19 cellular contexts compared by ENCODE assay signal in the genomic region with DNA sequence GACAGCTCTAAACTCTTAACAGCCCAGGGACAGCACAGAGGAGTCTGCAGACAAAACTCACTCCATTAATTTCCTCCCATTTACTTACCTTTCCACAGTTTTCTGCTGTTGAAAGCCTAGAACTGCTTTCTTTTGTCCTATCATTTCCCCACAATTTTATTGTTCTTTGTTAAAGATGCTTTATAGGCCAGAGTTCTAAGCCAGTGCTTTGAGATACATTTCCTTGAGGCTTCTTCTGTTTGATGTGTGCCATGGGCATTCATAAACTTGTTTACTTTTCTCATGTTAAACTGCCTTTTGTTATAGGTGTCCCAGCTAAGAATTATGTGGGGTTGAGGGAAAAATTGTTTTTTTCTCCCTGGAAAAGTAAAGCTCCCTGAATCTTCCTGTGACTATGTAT.
"Had no signal": no experiment of that assay in that cellular context is flagged by ENCODE, and none has a peak within 500 bp of the region (broad histone marks: within the 10 kb centered on the region; RNA-seq: fewer than 3 reads in every experiment).

No MANE protein-coding gene starts in this region.

- H3K4me3 Mint-ChIP-seq: dendritic cell treated with granulocyte-macrophage colony-stimulating factor and Interleukin-4, amounts not matched to agents 40 ng/mL and 50 ng/mL, for 4 days; effector memory CD8-positive, alpha-beta T cell; immature natural killer cell; naive thymus-derived CD4-positive, alpha-beta T cell; neural crest cell; stimulated activated effector memory CD8-positive, alpha-beta T cell treated with anti-CD3 and anti-CD28 coated beads, Interleukin-12 subunit alpha, Interleukin-12 subunit beta, amount 100 ng/mL, for 72 hours; stimulated activated naive CD8-positive, alpha-beta T cell treated with anti-CD3 and anti-CD28 coated beads, Interleukin-15, amount 100 ng/mL, for 72 hours had no signal

- H3K27me3 Mint-ChIP-seq: dendritic cell treated with granulocyte-macrophage colony-stimulating factor and Interleukin-4, amounts not matched to agents 40 ng/mL and 50 ng/mL, for 4 days; effector memory CD8-positive, alpha-beta T cell; naive thymus-derived CD4-positive, alpha-beta T cell; stimulated activated naive CD8-positive, alpha-beta T cell treated with anti-CD3 and anti-CD28 coated beads, Interleukin-15, amount 100 ng/mL, for 72 hours had no signal

- H3K4me1 Mint-ChIP-seq: immature natural killer cell; stimulated activated naive CD8-positive, alpha-beta T cell treated with anti-CD3 and anti-CD28 coated beads, Interleukin-15, amount 100 ng/mL, for 72 hours had no signal

- H3K36me3 ChIP-seq: esophagus squamous epithelium, right atrium auricular region, tibial nerve, upper lobe of right lung, vagina had no signal

- H3K27ac ChIP-seq: esophagus squamous epithelium, foreskin keratinocyte, right atrium auricular region, testis, tibial nerve, upper lobe of right lung, vagina had no signal

- H3K9me3 ChIP-seq: esophagus squamous epithelium, right atrium auricular region, testis, tibial nerve, upper lobe of right lung, vagina had no signal

- H3K4me3 ChIP-seq: esophagus squamous epithelium, lung, right atrium auricular region, testis, tibial nerve, upper lobe of right lung, vagina had no signal

- H3K27me3 ChIP-seq: esophagus squamous epithelium, foreskin keratinocyte, right atrium auricular region, testis, tibial nerve, upper lobe of right lung, vagina had no signal

- H3K36me3 Mint-ChIP-seq: immature natural killer cell had no signal

- DNase-seq: effector memory CD8-positive, alpha-beta T cell; esophagus squamous epithelium; foreskin keratinocyte; immature natural killer cell; left ventricle myocardium superior; naive thymus-derived CD4-positive, alpha-beta T cell; posterior cingulate gyrus; stimulated activated CD4-positive, alpha-beta T cell treated with anti-CD3 and anti-CD28 coated beads, Interleukin-4, amount 100 ng/mL, for 1 hour; stimulated activated CD8-positive, alpha-beta memory T cell treated with anti-CD3 and anti-CD28 coated beads, Interleukin-4, amount 100 ng/mL, for 48 hours; stimulated activated naive CD8-positive, alpha-beta T cell treated with anti-CD3 and anti-CD28 coated beads, Interleukin-15, amount 100 ng/mL, for 72 hours; testis; upper lobe of right lung had no signal

- H3K27ac Mint-ChIP-seq: dendritic cell treated with granulocyte-macrophage colony-stimulating factor and Interleukin-4, amounts not matched to agents 40 ng/mL and 50 ng/mL, for 4 days; immature natural killer cell; stimulated activated effector memory CD8-positive, alpha-beta T cell treated with anti-CD3 and anti-CD28 coated beads, Interleukin-12 subunit alpha, Interleukin-12 subunit beta, amount 100 ng/mL, for 72 hours had no signal

- H3K4me1 ChIP-seq: esophagus squamous epithelium, foreskin keratinocyte, right atrium auricular region, testis, tibial nerve, upper lobe of right lung, vagina had no signal

- H3K9me3 Mint-ChIP-seq: dendritic cell treated with granulocyte-macrophage colony-stimulating factor and Interleukin-4, amounts not matched to agents 40 ng/mL and 50 ng/mL, for 4 days; effector memory CD8-positive, alpha-beta T cell; neural crest cell; stimulated activated effector memory CD8-positive, alpha-beta T cell treated with anti-CD3 and anti-CD28 coated beads, Interleukin-12 subunit alpha, Interleukin-12 subunit beta, amount 100 ng/mL, for 72 hours; stimulated activated naive CD8-positive, alpha-beta T cell treated with anti-CD3 and anti-CD28 coated beads, Interleukin-15, amount 100 ng/mL, for 72 hours had no signal
